Comparison of ENCODE assay signal across 7 cellular contexts in the genomic region with DNA sequence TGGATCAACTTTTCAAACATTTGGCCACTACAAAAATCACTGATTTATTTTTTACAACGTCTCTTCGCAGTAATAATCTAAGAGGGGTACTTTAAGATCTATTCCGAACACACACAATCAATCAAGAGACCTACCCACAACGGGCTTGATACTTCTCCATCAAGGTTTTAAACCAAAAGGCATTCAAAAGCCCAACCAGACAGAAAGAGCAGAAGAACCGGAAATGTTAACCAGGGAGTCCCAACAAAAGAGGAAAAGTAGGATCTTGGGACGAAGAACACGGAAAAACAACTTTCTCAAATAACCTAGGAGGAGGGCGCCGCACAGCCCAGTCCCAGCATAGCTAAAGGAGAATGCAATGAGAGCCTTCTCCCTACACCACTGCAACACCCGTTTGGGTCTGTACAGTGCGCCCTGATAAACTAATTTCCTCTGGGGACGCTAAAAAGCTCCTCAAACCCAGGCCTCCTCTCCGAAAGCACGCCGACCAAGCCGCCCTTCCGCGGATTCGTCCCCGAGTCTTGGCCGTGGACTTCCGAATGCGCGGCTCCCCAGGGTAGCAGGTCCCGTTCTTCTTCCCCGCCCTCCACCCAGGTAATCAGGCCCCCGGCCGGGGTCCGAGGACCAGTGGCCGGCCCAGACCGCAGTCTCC. TPM values are rescaled to one million over a fixed set of nuclear protein-coding genes. Genes with fewer than 3 reads are reported as not detected.
A peak's percentile ranks its signal among the peaks of the same experiment; 100 is the strongest.
DNase-seq lines count a peak whose midpoint lies in the region; ATAC-seq, FAIRE-seq and TF ChIP-seq lines count a peak whose summit lies in the region.
"Had no signal": no experiment of that assay in that cellular context is flagged by ENCODE, and none has a peak within 500 bp of the region (broad histone marks: within the 10 kb centered on the region; RNA-seq: fewer than 3 reads in every experiment).

No MANE protein-coding gene starts in this region.

- peaks cover 6 to 14% of the 10 kb centered on the region in 2 donors for H3K4me1 ChIP-seq in neuronal stem cell (ENCODE audit: control insufficient read depth in 2 of 2, insufficient read depth in 1 of 2, low read depth in 1 of 2, low read length in 2 of 2)

- H2BK120ac ChIP-seq in neuronal stem cell (ENCODE audit: low read depth, low read length), result no peak overlapping the region

- peak overlapping the region; percentile 100 for H3K9ac ChIP-seq in neuronal stem cell (ENCODE audit: low read depth, low read length, poor library complexity)

- TF ChIP-seq CTCF in bronchial epithelial cell (IDR thresholded peaks at IDR 0.05; ENCODE audit: insufficient read depth, low read length, severe bottlenecking), result no peak

- H3K18ac ChIP-seq in neuronal stem cell (ENCODE audit: low read length), result peak overlapping the region; percentile 97

- H3K9me3 ChIP-seq in neuronal stem cell (replicated peaks in 1 of 2; ENCODE audit: control insufficient read depth in 2 of 2, insufficient read depth in 1 of 2, low read depth in 1 of 2, low read length in 2 of 2), result no peaks in the 10 kb centered on the region

- DNase-seq in bronchial epithelial cell (ENCODE audit: low read depth), result no peak
- no peak for DNase-seq in neuronal stem cell (ENCODE audit: low spot score)
- DNase-seq in COLO829 (ENCODE audit: low spot score), result no peak
- no peak for DNase-seq in SK-N-DZ (ENCODE audit: low spot score)

- H2BK12ac ChIP-seq in neuronal stem cell (ENCODE audit: low read length), result no peak overlapping the region

- H3K27me3 ChIP-seq in bronchial epithelial cell (ENCODE audit: control insufficient read depth, insufficient read depth, low read length), result no peaks in the 10 kb centered on the region
- H3K27me3 ChIP-seq in neuronal stem cell (ENCODE audit: control insufficient read depth in 3 of 3, insufficient read depth in 3 of 3, low read depth in 1 of 3, low read length in 3 of 3), result no peaks in the 10 kb centered on the region

- H2BK15ac ChIP-seq in neuronal stem cell (ENCODE audit: low read length), result no peak overlapping the region

- H3K27ac ChIP-seq in neuronal stem cell (replicated peaks; ENCODE audit: low read length), result no peak overlapping the region

- H4K91ac ChIP-seq in neuronal stem cell (ENCODE audit: low read depth, low read length, poor library complexity), result no peak overlapping the region

- peak overlapping the region; percentile 96 for H3K14ac ChIP-seq in neuronal stem cell (ENCODE audit: low read length)

- H3K36me3 ChIP-seq in bronchial epithelial cell (ENCODE audit: control insufficient read depth, insufficient read depth, low read length), result peaks cover 14% of the 10 kb centered on the region
- H3K36me3 ChIP-seq in neuronal stem cell (replicated peaks in 1 of 2; ENCODE audit: control insufficient read depth in 2 of 2, insufficient read depth in 2 of 2, low read length in 2 of 2), result peaks cover 18 to 43% of the 10 kb centered on the region in 2 donors

- H3K4ac ChIP-seq in neuronal stem cell (ENCODE audit: low read length), result peak overlapping the region; percentile 78

- H3K4me3 ChIP-seq in bronchial epithelial cell (ENCODE audit: low read depth, low read length), result peak overlapping the region; percentile 97
- peak overlapping the region; percentile 94 to 98 for H3K4me3 ChIP-seq in neuronal stem cell (ENCODE audit: low read length in 2 of 2)

- H2AFZ ChIP-seq in neuronal stem cell (ENCODE audit: low read length), result peak overlapping the region; percentile 70

- H3K79me1 ChIP-seq in neuronal stem cell (ENCODE audit: low read depth, low read length), result peaks cover 8% of the 10 kb centered on the region

- H2BK5ac ChIP-seq in neuronal stem cell (ENCODE audit: low read length), result peak overlapping the region; percentile 61

- ATAC-seq in GM18861 (IDR thresholded peaks at IDR 0.05; ENCODE audit: unreplicated experiment) (peak; percentile 14), HG03280 (IDR thresholded peaks at IDR 0.05; ENCODE audit: unreplicated experiment) (peak; percentile 13)

- H4K8ac ChIP-seq in neuronal stem cell (ENCODE audit: low read depth, low read length), result no peak overlapping the region

- no CpG with 5 or more reads among the region's 31 CpGs for WGBS in neuronal stem cell (ENCODE audit: extremely low coverage in 2 of 2, insufficient read length in 2 of 2, insufficient replicate concordance in 1 of 2), 2 donors

- H3K23ac ChIP-seq in neuronal stem cell (ENCODE audit: low read depth, low read length, poor library complexity), result peak overlapping the region; percentile 100

- no peak for FAIRE-seq in bronchial epithelial cell (lab: Jason Lieb, UNC)

- H2AK5ac ChIP-seq in neuronal stem cell (ENCODE audit: low read depth, low read length), result peak overlapping the region; percentile 94

- H3K4me2 ChIP-seq in neuronal stem cell (ENCODE audit: insufficient read depth, low read length, poor library complexity, severe bottlenecking), result peak overlapping the region; percentile 62

RNA-seq across cellular contexts. Expression of gene RPL22, which starts 0.6 kb away (rescaled TPM):
- 153 and 194 TPM in 2 replicates for total RNA-seq in bronchial epithelial cell
- 1,500 TPM for polyA plus RNA-seq in neuronal stem cell (2013, experiment 1 of 2)
- 1,497 TPM for polyA plus RNA-seq in neuronal stem cell (2013, experiment 2 of 2)
- polyA plus RNA-seq in SK-N-DZ (2014; cell fraction: cytosol; rRNA removed), result 206 and 224 TPM in 2 replicates
- 133 and 136 TPM in 2 replicates for polyA plus RNA-seq in SK-N-DZ (2014; cell fraction: nucleus; rRNA removed)

RNA-seq across cellular contexts. Expression of gene RNF207, which starts 7.1 kb away (rescaled TPM):
- 6.4 and 6.6 TPM in 2 replicates for total RNA-seq in bronchial epithelial cell
- 0.68 TPM for polyA plus RNA-seq in neuronal stem cell (2013, experiment 1 of 2)
- polyA plus RNA-seq in neuronal stem cell (2013, experiment 2 of 2), result 0.66 TPM
- 5.9 and 13.4 TPM in 2 replicates for polyA plus RNA-seq in SK-N-DZ (2014; cell fraction: cytosol; rRNA removed)
- 72.6 and 79.0 TPM in 2 replicates for polyA plus RNA-seq in SK-N-DZ (2014; cell fraction: nucleus; rRNA removed)

RNA-seq across cellular contexts. Expression of gene CHD5, which starts 18.7 kb away (rescaled TPM):
- total RNA-seq in bronchial epithelial cell, result 0.13 and 0.26 TPM in 2 replicates
- 0.14 TPM for polyA plus RNA-seq in neuronal stem cell (2013, experiment 1 of 2)
- polyA plus RNA-seq in neuronal stem cell (2013, experiment 2 of 2), result 0.22 TPM
- 0.24 and 0.29 TPM in 2 replicates for polyA plus RNA-seq in SK-N-DZ (2014; cell fraction: cytosol; rRNA removed)
- 0.22 and 0.38 TPM in 2 replicates for polyA plus RNA-seq in SK-N-DZ (2014; cell fraction: nucleus; rRNA removed)

RNA-seq across cellular contexts. Expression of gene ICMT, which starts 37.0 kb away (rescaled TPM):
- 43.3 and 53.4 TPM in 2 replicates for total RNA-seq in bronchial epithelial cell
- 38.1 TPM for polyA plus RNA-seq in neuronal stem cell (2013, experiment 1 of 2)
- 38.5 TPM for polyA plus RNA-seq in neuronal stem cell (2013, experiment 2 of 2)
- polyA plus RNA-seq in SK-N-DZ (2014; cell fraction: cytosol; rRNA removed), result 56.5 and 61.7 TPM in 2 replicates
- 21.2 and 21.5 TPM in 2 replicates for polyA plus RNA-seq in SK-N-DZ (2014; cell fraction: nucleus; rRNA removed)

RNA-seq across cellular contexts. Expression of gene HES3, which starts 45.2 kb away (rescaled TPM):
- total RNA-seq in bronchial epithelial cell, result not detected in 2 replicates
- 0.08 TPM for polyA plus RNA-seq in neuronal stem cell (2013, experiment 1 of 2)
- 0.15 TPM for polyA plus RNA-seq in neuronal stem cell (2013, experiment 2 of 2)
- not detected in 2 replicates for polyA plus RNA-seq in SK-N-DZ (2014; cell fraction: cytosol; rRNA removed)
- 0.30 TPM in 1 of 2 replicates, not detected in the other for polyA plus RNA-seq in SK-N-DZ (2014; cell fraction: nucleus; rRNA removed)
- total RNA-seq: activated CD8-positive, alpha-beta memory T cell treated with anti-CD3 and anti-CD28 coated beads for 36 hours had no signal
